In genomic region chr4:139783761-139784484, GRCh38 we compare ENCODE assay signal across 15 cellular contexts.
DNase-seq lines count a peak whose midpoint lies in the region; ATAC-seq and TF ChIP-seq lines count a peak whose summit lies in the region.
"Had no signal": no experiment of that assay in that cellular context is flagged by ENCODE, and none has a peak within 500 bp of the region (broad histone marks: within the 10 kb centered on the region; RNA-seq: fewer than 3 reads in every experiment).

No MANE protein-coding gene starts in this region.

- no peaks in the 10 kb centered on the region for H3K79me1 ChIP-seq in mesenchymal stem cell (replicated peaks; ENCODE audit: low read length, poor library complexity, severe bottlenecking)

- no peak for DNase-seq in Right ventricle myocardium inferior (ENCODE audit: missing footprints)
- no peak for DNase-seq in heart left ventricle
- peak in 8 of 10 donors; percentile 54 to 70 (median 58) for DNase-seq in dorsolateral prefrontal cortex
- no peak for DNase-seq in mesenchymal stem cell
- DNase-seq in substantia nigra (lab: John Stamatoyannopoulos, UW) = peak in 43 of 49 donors; percentile 8 to 74 (median 42)
- no peak for DNase-seq in GM19240 (ENCODE audit: insufficient read length, low spot score)
- DNase-seq in activated T-cell treated with anti-CD3 and anti-CD28 coated beads, Interleukin-2, amount 50 U/mL, for 4 hours = no peak
- DNase-seq in NCI-H1930 (lab: John Stamatoyannopoulos, UW) = no peak
- DNase-seq: activated gamma-delta T cell; CD8-positive, alpha-beta memory T cell; effector memory CD4-positive, alpha-beta T cell; GM23248; spleen; T-cell had no signal

- WGBS in heart left ventricle, 4 donors = 69 to 77% (median 72%) methylated on average over 20 of the region's 20 CpGs
- WGBS in mesenchymal stem cell = 66% methylated on average over 20 of the region's 20 CpGs

- peak; percentile 3 for ATAC-seq in Right ventricle myocardium inferior
- no peak for ATAC-seq in heart left ventricle
- ATAC-seq in activated T-cell treated with anti-CD3 and anti-CD28 coated beads, Interleukin-2, amount 50 U/mL, for 4 hours = no peak
- ATAC-seq: stimulated activated memory B cell treated with anti-CD40 and anti-IgM and Interleukin-4, amounts not matched to agents 10 μg/mL and 1 μg/mL and 100 μg/mL, for 72 hours; T-cell had no signal

- no peak for TF ChIP-seq POLR2A in heart left ventricle (IDR thresholded peaks at IDR 0.05)

- H3K27ac ChIP-seq in heart left ventricle (peak overlapping the region in 1 of 12 donors; percentile 18), dorsolateral prefrontal cortex (peak overlapping the region in 8 of 59 donors; percentile 5 to 90 (median 30)), mesenchymal stem cell (ENCODE audit: low read length, poor library complexity, severe bottlenecking) (no peak overlapping the region), substantia nigra (ENCODE audit: low read depth, low read length, poor library complexity, severe bottlenecking) (peak overlapping the region; percentile 47)
- H3K27ac ChIP-seq: GM23248, spleen had no signal

- H3K18ac ChIP-seq in mesenchymal stem cell (ENCODE audit: low read depth in 1 of 2, low read length in 2 of 2) = no peak overlapping the region

- H3K4me3 ChIP-seq in heart left ventricle (no peak overlapping the region), dorsolateral prefrontal cortex (peak overlapping the region in 53 of 59 donors; percentile 1 to 59 (median 32)), mesenchymal stem cell (ENCODE audit: insufficient read depth in 1 of 2, low read depth in 1 of 2, low read length in 2 of 2) (no peak overlapping the region)
- H3K4me3 ChIP-seq: GM23248, spleen had no signal

- H3K27me3 ChIP-seq in heart left ventricle (no peaks in the 10 kb centered on the region), dorsolateral prefrontal cortex (peaks cover 0 to 19% (median 0%) of the 10 kb centered on the region in 45 donors), mesenchymal stem cell (ENCODE audit: control insufficient read depth in 1 of 2, insufficient read depth in 1 of 2, low read length in 2 of 2) (no peaks in the 10 kb centered on the region)
- H3K27me3 ChIP-seq: spleen had no signal

- H3K4ac ChIP-seq in mesenchymal stem cell (ENCODE audit: low read depth in 1 of 2, low read length in 2 of 2) = no peak overlapping the region

- H2BK120ac ChIP-seq in mesenchymal stem cell (ENCODE audit: low read depth, low read length) = no peak overlapping the region

- no peak overlapping the region for H2AFZ ChIP-seq in mesenchymal stem cell (ENCODE audit: low read depth, low read length)
- H2AFZ ChIP-seq: GM23248 had no signal

- no peak overlapping the region for H3K4me3 Mint-ChIP-seq in activated T-cell treated with anti-CD3 and anti-CD28 coated beads, Interleukin-2, amount 50 U/mL, for 4 hours
- H3K4me3 Mint-ChIP-seq: CD8-positive, alpha-beta memory T cell; stimulated activated memory B cell treated with anti-CD40 and anti-IgM and Interleukin-4, amounts not matched to agents 10 μg/mL and 1 μg/mL and 100 μg/mL, for 72 hours; T-cell had no signal

- no peak overlapping the region for H4K91ac ChIP-seq in mesenchymal stem cell (ENCODE audit: low read length)

- H4K8ac ChIP-seq in mesenchymal stem cell (ENCODE audit: low read length) = peak overlapping the region; percentile 73

- no peaks in the 10 kb centered on the region for H3K9me3 ChIP-seq in heart left ventricle
- H3K9me3 ChIP-seq in mesenchymal stem cell (ENCODE audit: control insufficient read depth, low read length) = no peaks in the 10 kb centered on the region
- H3K9me3 ChIP-seq: spleen had no signal

- H3K23ac ChIP-seq in mesenchymal stem cell (ENCODE audit: low read length in 2 of 2) = no peak overlapping the region

- no peak overlapping the region for H3K14ac ChIP-seq in mesenchymal stem cell (ENCODE audit: low read length in 2 of 2)

- no peaks in the 10 kb centered on the region for H3K4me1 Mint-ChIP-seq in activated T-cell treated with anti-CD3 and anti-CD28 coated beads, Interleukin-2, amount 50 U/mL, for 4 hours (ENCODE audit: low read depth)
- H3K4me1 Mint-ChIP-seq: CD8-positive, alpha-beta memory T cell; stimulated activated memory B cell treated with anti-CD40 and anti-IgM and Interleukin-4, amounts not matched to agents 10 μg/mL and 1 μg/mL and 100 μg/mL, for 72 hours; T-cell had no signal

- H3K9me3 Mint-ChIP-seq in activated T-cell treated with anti-CD3 and anti-CD28 coated beads, Interleukin-2, amount 50 U/mL, for 4 hours = no peaks in the 10 kb centered on the region
- H3K9me3 Mint-ChIP-seq: stimulated activated memory B cell treated with anti-CD40 and anti-IgM and Interleukin-4, amounts not matched to agents 10 μg/mL and 1 μg/mL and 100 μg/mL, for 72 hours; T-cell had no signal

- H2BK5ac ChIP-seq in mesenchymal stem cell (ENCODE audit: low read depth, low read length, poor library complexity, severe bottlenecking) = no peak overlapping the region

- no peak overlapping the region for H2BK12ac ChIP-seq in mesenchymal stem cell (ENCODE audit: low read length in 2 of 2)

- H2BK15ac ChIP-seq in mesenchymal stem cell (ENCODE audit: low read depth, poor library complexity, severe bottlenecking) = no peak overlapping the region

- no peak overlapping the region for H2AK5ac ChIP-seq in mesenchymal stem cell (ENCODE audit: low read length, severe bottlenecking)

- H3K36me3 ChIP-seq in heart left ventricle (no peaks in the 10 kb centered on the region), mesenchymal stem cell (ENCODE audit: control insufficient read depth in 1 of 2, insufficient read depth in 2 of 2, low read depth in 1 of 2, low read length in 2 of 2) (no peaks in the 10 kb centered on the region)
- H3K36me3 ChIP-seq: spleen had no signal

- H3K27me3 Mint-ChIP-seq in activated T-cell treated with anti-CD3 and anti-CD28 coated beads, Interleukin-2, amount 50 U/mL, for 4 hours (ENCODE audit: low read depth) = no peaks in the 10 kb centered on the region

- no peak overlapping the region for H3K4me2 ChIP-seq in mesenchymal stem cell (ENCODE audit: low read length, poor library complexity, severe bottlenecking)

- intact Hi-C loops in Right ventricle myocardium inferior (cut with DNase I) (no loop called here), heart left ventricle (cut with DNase I) (no loop called here), dorsolateral prefrontal cortex (cut with DNase I) (no loop called here)

- H3K9ac ChIP-seq in mesenchymal stem cell (ENCODE audit: low read length) = no peak overlapping the region
- H3K9ac ChIP-seq: GM23248 had no signal

- TF ChIP-seq CTCF in heart left ventricle (IDR thresholded peaks at IDR 0.05) (no peak), dorsolateral prefrontal cortex (IDR thresholded peaks at IDR 0.05 in 54 of 56, conservative IDR thresholded peaks at IDR 0.05 in 2 of 56; ENCODE audit: low read depth in 1 of 56, partially characterized antibody in 56 of 56) (no peak)

- peaks cover 0 to 8% (median 0%) of the 10 kb centered on the region in 12 donors for H3K4me1 ChIP-seq in heart left ventricle
- H3K4me1 ChIP-seq in mesenchymal stem cell (ENCODE audit: control insufficient read depth, insufficient read depth, low read depth, low read length) = peaks cover 5% of the 10 kb centered on the region

- no peaks in the 10 kb centered on the region for H3K36me3 Mint-ChIP-seq in activated T-cell treated with anti-CD3 and anti-CD28 coated beads, Interleukin-2, amount 50 U/mL, for 4 hours (ENCODE audit: insufficient read depth)
- H3K36me3 Mint-ChIP-seq: CD8-positive, alpha-beta memory T cell; stimulated activated memory B cell treated with anti-CD40 and anti-IgM and Interleukin-4, amounts not matched to agents 10 μg/mL and 1 μg/mL and 100 μg/mL, for 72 hours; T-cell had no signal

Comparison
In these comparisons a context has a peak if more than half of its experiments do, and no peak if none do; other contexts are left out.
1. DNase-seq: peak in dorsolateral prefrontal cortex (8 of 10) and substantia nigra (43 of 49); none in Right ventricle myocardium inferior (single experiment), heart left ventricle (0 of 5), mesenchymal stem cell (single experiment), GM19240 (single experiment), activated T-cell treated with anti-CD3 and anti-CD28 coated beads, Interleukin-2, amount 50 U/mL, for 4 hours (single experiment) and NCI-H1930 (0 of 2).
2. H3K4me3 ChIP-seq: peak in dorsolateral prefrontal cortex (53 of 59); none in heart left ventricle (0 of 12) and mesenchymal stem cell (0 of 2).